In the genomic region with DNA sequence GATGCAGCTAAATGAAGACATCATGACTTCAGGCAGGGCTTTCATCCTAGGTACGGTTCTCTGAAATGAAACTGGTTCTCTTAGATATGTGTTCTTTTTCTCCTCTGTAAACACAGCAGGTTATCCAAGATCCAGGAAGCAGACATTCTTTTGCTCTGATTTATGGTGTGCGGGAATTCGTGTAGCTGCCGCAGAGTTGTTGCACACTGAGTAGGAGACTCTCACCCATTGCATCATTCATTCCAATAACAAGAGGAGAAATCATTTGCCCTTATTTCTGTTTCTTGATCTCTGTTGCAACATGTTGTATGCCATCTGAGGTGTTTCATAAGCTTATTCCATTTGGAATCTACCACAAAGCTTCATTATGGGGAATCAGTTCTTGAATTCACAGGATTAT, we compare ENCODE assay signal across 17 cellular contexts.
DNase-seq lines count a peak whose midpoint lies in the region; TF ChIP-seq lines count a peak whose summit lies in the region.
"Had no signal": no experiment of that assay in that cellular context is flagged by ENCODE, and none has a peak within 500 bp of the region (broad histone marks: within the 10 kb centered on the region; RNA-seq: fewer than 3 reads in every experiment).

No MANE protein-coding gene starts in this region.

- H3K4me1 ChIP-seq in osteoblast (ENCODE audit: insufficient read depth, low read length) = no peaks in the 10 kb centered on the region
- H3K4me1 ChIP-seq: A549, BE2C had no signal

- no peak overlapping the region for H3K27ac ChIP-seq in osteoblast (ENCODE audit: low read depth, low read length)
- H3K27ac ChIP-seq: A549, C4-2B had no signal

- peaks cover 2% of the 10 kb centered on the region for H3K9me3 ChIP-seq in osteoblast (ENCODE audit: low read depth, low read length)
- H3K9me3 ChIP-seq: A549, BE2C had no signal

- TF ChIP-seq CTCF in epithelial cell of esophagus (IDR thresholded peaks at IDR 0.05; ENCODE audit: insufficient read depth, low read depth, low read length, missing control alignments) (no peak), osteoblast (IDR thresholded peaks at IDR 0.05; ENCODE audit: extremely low read depth, low read depth, low read length) (no peak)

- H3K27me3 ChIP-seq in osteoblast (ENCODE audit: insufficient read depth, low read length) = no peaks in the 10 kb centered on the region
- H3K27me3 ChIP-seq: BE2C had no signal

- H3K4me2 ChIP-seq in osteoblast (ENCODE audit: insufficient read depth, low read length) = no peak overlapping the region
- H3K4me2 ChIP-seq: A549 had no signal

- H3K79me2 ChIP-seq in osteoblast (ENCODE audit: insufficient read depth, low read length) = no peaks in the 10 kb centered on the region

- DNase-seq in amniotic epithelial cell (ENCODE audit: low read depth) (peak; percentile 69), epithelial cell of esophagus (ENCODE audit: low read depth) (peak; percentile 14), left kidney (ENCODE audit: low read depth, low spot score) (peak; percentile 1), NCI-H2029 (lab: John Stamatoyannopoulos, UW) (no peak), G401 (ENCODE audit: low spot score) (no peak), osteoblast (ENCODE audit: insufficient read length, low spot score, missing footprints) (no peak)
- no peak for DNase-seq in stimulated activated CD4-positive, alpha-beta T cell treated with anti-CD3 and anti-CD28 coated beads, Interleukin-4, amount 100 ng/mL, for 1 hour
- DNase-seq: BE2C; CD4-positive, alpha-beta memory T cell; DMS153; DMS79 treated with DMSO at 0.1 percent for 48 hours; EL; GDM1; GOT3; H9 had no signal

- H3K4me3 ChIP-seq in epithelial cell of esophagus (ENCODE audit: low read length) (no peak overlapping the region), osteoblast (ENCODE audit: insufficient read depth, low read length) (no peak overlapping the region)
- H3K4me3 ChIP-seq: A549 had no signal

- H2AFZ ChIP-seq in osteoblast (ENCODE audit: low read length) = no peak overlapping the region

- H4K20me1 ChIP-seq in osteoblast (ENCODE audit: insufficient read depth, low read length) = no peaks in the 10 kb centered on the region

- in situ Hi-C loops in G401 (cut with HindIII; ENCODE audit: low sequenced_read_pairs) = no loop called here

- H3K36me3 ChIP-seq in osteoblast (ENCODE audit: insufficient read depth, low read length) = no peaks in the 10 kb centered on the region
- H3K36me3 ChIP-seq: BE2C had no signal

Comparison
In these comparisons a context has a peak if more than half of its experiments do, and no peak if none do; other contexts are left out.
1. DNase-seq: peak in amniotic epithelial cell (single experiment), epithelial cell of esophagus (single experiment) and left kidney (single experiment); none in NCI-H2029 (single experiment), G401 (single experiment), stimulated activated CD4-positive, alpha-beta T cell treated with anti-CD3 and anti-CD28 coated beads, Interleukin-4, amount 100 ng/mL, for 1 hour (single experiment) and osteoblast (single experiment).